ENCODE assay signal across 8 cellular contexts in genomic region chr19:44954649-44955499, GRCh38. TPM values are rescaled to one million over a fixed set of nuclear protein-coding genes. Genes with fewer than 3 reads are reported as not detected.
DNase-seq lines count a peak whose midpoint lies in the region; ATAC-seq and TF ChIP-seq lines count a peak whose summit lies in the region.

TSS of gene CLPTM1 (plus strand) at chr19:44955380. CDS start at chr19:44955396, 16 bp downstream.

- no peak for TF ChIP-seq CTCF in CD14-positive monocyte (IDR thresholded peaks at IDR 0.05)

- H3K4me1 Mint-ChIP-seq in CD14-positive monocyte = peaks cover 35% of the 10 kb centered on the region

- intact Hi-C loops in CD14-positive monocyte (cut with micrococcal nuclease) = loop anchor here (1.0 to 5.0 kb wide), 4 partner anchors 37 to 383 kb away; partner anchors contain the start of gene NECTIN2 (in 1 of the 2)

- peak; percentile 76 for ATAC-seq in GM19397 (IDR thresholded peaks at IDR 0.05; ENCODE audit: unreplicated experiment)
- peak; percentile 87 for ATAC-seq in HG03565 (IDR thresholded peaks at IDR 0.05; ENCODE audit: unreplicated experiment)
- ATAC-seq in left lobe of liver = peak; percentile 77

- H3K9me3 Mint-ChIP-seq in CD14-positive monocyte = no peaks in the 10 kb centered on the region

- H3K4me3 Mint-ChIP-seq in CD14-positive monocyte = peak within 1 kb of the TSS; percentile 98 to 99

- H3K27me3 Mint-ChIP-seq in CD14-positive monocyte (ENCODE audit: low read depth in 3 of 3) = peaks cover 0 to 2% (median 2%) of the 10 kb centered on the region in 3 donors

- H3K36me3 Mint-ChIP-seq in CD14-positive monocyte = peaks cover 11 to 20% of the 10 kb centered on the region in 2 donors

- H3K27ac Mint-ChIP-seq in CD14-positive monocyte = peak within 1 kb of the TSS; percentile 96 to 100 (median 100)

- DNase-seq in CD14-positive monocyte (ENCODE audit: low spot score) (peak; percentile 97), NCI-H748 treated with DMSO at 0.1 percent for 48 hours (lab: John Stamatoyannopoulos, UW) (peak; percentile 97), dedifferentiated amniotic fluid mesenchymal stem cell (ENCODE audit: extremely low spot score) (peak; percentile 96), left lobe of liver (ENCODE audit: low spot score) (peak; percentile 96)
- DNase-seq in activated CD4-positive, alpha-beta T cell treated with anti-CD3 and anti-CD28 coated beads, Interleukin-2, amount 50 U/mL, for 24 hours (ENCODE audit: low read depth in 1 of 2, low spot score in 1 of 2) = peak; percentile 94 to 95
- DNase-seq in stimulated activated CD4-positive, alpha-beta T cell treated with anti-CD3 and anti-CD28 coated beads, Interleukin-2, amount 100 ng/mL, for 24 hours = peak; percentile 96 to 97

RNA-seq across cellular contexts. Expression of gene CLPTM1, which starts in this region (rescaled TPM):
- polyA plus RNA-seq in CD14-positive monocyte = 10 to 100 TPM; 14.7 to 20.0 TPM
- 92.6 TPM for total RNA-seq in left lobe of liver

Comparison
In these comparisons a context has a peak if more than half of its experiments do, and no peak if none do; other contexts are left out.
1. Peak in every context shown above with its lines: DNase-seq and ATAC-seq.